ENCODE assay signal across 12 cellular contexts in the genomic region with DNA sequence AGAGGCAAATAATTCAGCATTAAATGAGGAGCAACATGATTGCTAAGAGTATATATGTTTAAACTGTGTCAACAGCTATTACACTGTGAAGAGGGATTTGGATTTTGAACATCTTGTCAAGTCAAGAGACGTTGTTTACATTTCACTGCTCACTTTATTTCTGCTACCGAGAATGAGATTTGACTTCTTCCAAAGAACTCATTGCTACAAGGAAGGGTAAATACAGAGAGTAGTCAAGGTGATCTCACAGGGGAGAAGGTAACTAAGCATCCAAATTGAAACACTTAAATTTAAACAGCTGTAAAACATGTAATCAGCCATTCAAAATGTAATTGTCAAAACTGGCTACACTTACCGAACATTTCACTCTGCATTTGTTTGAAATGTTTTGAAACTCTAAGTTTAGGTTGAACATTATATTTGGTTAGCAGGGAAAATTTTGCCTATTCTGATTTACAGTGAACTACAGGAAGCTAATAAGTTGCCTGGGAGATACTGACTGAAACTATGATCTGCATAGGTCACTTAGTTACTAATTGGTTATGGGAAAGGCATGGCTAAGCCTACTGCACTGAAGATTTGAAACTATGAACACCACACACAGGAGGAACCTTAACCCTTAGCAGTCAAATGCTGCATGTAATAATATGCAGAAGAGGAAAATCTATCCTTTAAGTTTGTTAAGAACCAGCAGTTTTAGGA. TPM values are rescaled to one million over a fixed set of nuclear protein-coding genes. Genes with fewer than 3 reads are reported as not detected.
DNase-seq lines count a peak whose midpoint lies in the region; ATAC-seq, FAIRE-seq and TF ChIP-seq lines count a peak whose summit lies in the region.
"Had no signal": no experiment of that assay in that cellular context is flagged by ENCODE, and none has a peak within 500 bp of the region (broad histone marks: within the 10 kb centered on the region; RNA-seq: fewer than 3 reads in every experiment).

No MANE protein-coding gene starts in this region.

- H2AFZ ChIP-seq in trophoblast cell (ENCODE audit: insufficient read depth, low read length, poor library complexity), result no peak overlapping the region

- no peak overlapping the region for H3K18ac ChIP-seq in trophoblast cell (ENCODE audit: low read length)

- no peak overlapping the region for H3K27ac ChIP-seq in HEK293 (ENCODE audit: extremely low read depth, low read depth, low read length)
- no peak overlapping the region for H3K27ac ChIP-seq in trophoblast cell (ENCODE audit: low read depth, low read length)

- H3K27me3 ChIP-seq in trophoblast cell (ENCODE audit: insufficient read depth, low read length), result no peaks in the 10 kb centered on the region

- H3K4ac ChIP-seq in trophoblast cell (ENCODE audit: low read depth, low read length), result no peak overlapping the region

- H3K4me2 ChIP-seq in trophoblast cell (ENCODE audit: low read length), result no peak overlapping the region

- no peak overlapping the region for H3K4me3 ChIP-seq in HEK293 (ENCODE audit: low read depth, low read length)
- H3K4me3 ChIP-seq in trophoblast cell (ENCODE audit: low read depth, low read length), result no peak overlapping the region

- peak; percentile 99 for FAIRE-seq in islet of Langerhans (lab: Jason Lieb, UNC)
- FAIRE-seq: H1 had no signal

- H2AK5ac ChIP-seq in trophoblast cell (ENCODE audit: low read length), result no peak overlapping the region

- H3K9ac ChIP-seq in trophoblast cell (ENCODE audit: low read length), result no peak overlapping the region

- H3K23ac ChIP-seq in trophoblast cell (ENCODE audit: low read length), result no peak overlapping the region

- CTCF ChIA-PET in HEK293 (lab: Yijun Ruan, JAX), result no interaction called here

- TF ChIP-seq CTCF in HEK293 (tag by site-specific recombination; IDR thresholded peaks at IDR 0.05), result no peak

- H3K4me1 ChIP-seq in HEK293 (ENCODE audit: control insufficient read depth, insufficient read depth, low read length), result peaks cover 32% of the 10 kb centered on the region
- H3K4me1 ChIP-seq in trophoblast cell (ENCODE audit: control insufficient read depth in 1 of 2, insufficient read depth in 2 of 2, low read length in 2 of 2), result peaks cover 0 to 3% of the 10 kb centered on the region in 2 experiments

- POLR2A ChIA-PET in HEK293 (lab: Yijun Ruan, JAX), result no interaction called here

- H4K8ac ChIP-seq in trophoblast cell (ENCODE audit: low read depth, low read length), result no peak overlapping the region

- H2BK120ac ChIP-seq in trophoblast cell (ENCODE audit: insufficient read depth, low read length, poor library complexity), result no peak overlapping the region

- H2BK12ac ChIP-seq in trophoblast cell (ENCODE audit: low read length), result no peak overlapping the region

- no CpG with 5 or more reads among the region's 3 CpGs for WGBS in trophoblast cell (ENCODE audit: extremely low coverage, insufficient coverage, insufficient read length)

- no peak overlapping the region for H2BK5ac ChIP-seq in trophoblast cell (ENCODE audit: low read depth, low read length, poor library complexity)

- H3K79me2 ChIP-seq in trophoblast cell (ENCODE audit: control insufficient read depth, insufficient read depth, low read length, poor library complexity), result no peaks in the 10 kb centered on the region

- peak; percentile 91 for ATAC-seq in GM19395 (IDR thresholded peaks at IDR 0.05; ENCODE audit: unreplicated experiment)
- ATAC-seq in HG03354 (IDR thresholded peaks at IDR 0.05; ENCODE audit: poor library complexity, severe bottlenecking, unreplicated experiment), result peak; percentile 94
- ATAC-seq: activated naive CD8-positive, alpha-beta T cell treated with anti-CD3 and anti-CD28 coated beads, Interleukin-2, amount 50 U/mL, for 24 hours had no signal

- no peak overlapping the region for H4K91ac ChIP-seq in trophoblast cell (ENCODE audit: low read depth, low read length)

- no peak overlapping the region for H3K14ac ChIP-seq in trophoblast cell (ENCODE audit: low read length)

- H3K9me3 ChIP-seq in HEK293 (ENCODE audit: control insufficient read depth, insufficient read depth, low read depth, low read length) (no peaks in the 10 kb centered on the region), trophoblast cell (ENCODE audit: insufficient read depth, low read depth, low read length) (no peaks in the 10 kb centered on the region)

- no peak overlapping the region for H4K12ac ChIP-seq in trophoblast cell (ENCODE audit: low read depth, low read length)

- H3K36me3 ChIP-seq in HEK293 (ENCODE audit: control insufficient read depth in 2 of 2, insufficient read depth in 1 of 2, low read length in 2 of 2), result no peaks in the 10 kb centered on the region
- no peaks in the 10 kb centered on the region for H3K36me3 ChIP-seq in trophoblast cell (ENCODE audit: control insufficient read depth in 1 of 2, insufficient read depth in 2 of 2, low read length in 2 of 2)

- H3K79me1 ChIP-seq in trophoblast cell (ENCODE audit: low read length), result no peaks in the 10 kb centered on the region

- DNase-seq in trophoblast cell, result no peak
- DNase-seq in anterior cingulate cortex (lab: John Stamatoyannopoulos, UW), result no peak
- no peak for DNase-seq in NCI-H446 treated with DMSO at 0.1 percent for 48 hours (lab: John Stamatoyannopoulos, UW)
- DNase-seq: activated naive CD8-positive, alpha-beta T cell treated with anti-CD3 and anti-CD28 coated beads, Interleukin-2, amount 50 U/mL, for 24 hours; COR-L47; cortex of kidney; NCI-H69 had no signal

TF ChIP-seq in HEK293, 187 proteins besides CTCF, POLR2A, EP300 and RAD21:
- peak; percentile 27; the same call in 1 of the 2 replicates for TF ChIP-seq ZNF335 (tag by site-specific recombination; conservative IDR thresholded peaks at IDR 0.05)
- TF ChIP-seq ZNF560 (tag by site-specific recombination; IDR thresholded peaks at IDR 0.05; ENCODE audit: borderline replicate concordance), result no peak
- 0 out of 2 replicates have a peak, but pooled peaks have one; percentile 30 for TF ChIP-seq FEZF1 (tag by site-specific recombination; IDR thresholded peaks at IDR 0.05)
TF ChIP-seq in HEK293: peak in this region for 2.

RNA-seq across cellular contexts. Expression of a gene that starts 33.3 kb away (rescaled TPM):
- 8.9 and 9.9 TPM in 2 replicates for polyA plus RNA-seq in trophoblast cell (2013)
